Comparison of ENCODE assay signal across 10 cellular contexts in genomic region chr22:35446365-35446764, GRCh38. TPM values are rescaled to one million over a fixed set of nuclear protein-coding genes. Genes with fewer than 3 reads are reported as not detected.
DNase-seq lines count a peak whose midpoint lies in the region; ATAC-seq, FAIRE-seq and TF ChIP-seq lines count a peak whose summit lies in the region.
"Had no signal": no experiment of that assay in that cellular context is flagged by ENCODE, and none has a peak within 500 bp of the region (broad histone marks: within the 10 kb centered on the region; RNA-seq: fewer than 3 reads in every experiment).

No MANE protein-coding gene starts in this region.

- DNase-seq in HT1080 (ENCODE audit: low read depth): peak; percentile 91
- peak; percentile 91 for DNase-seq in mammary epithelial cell
- DNase-seq in left lung: peak; percentile 49 to 65
- DNase-seq in urothelium cell line (ENCODE audit: low spot score): peak; percentile 82
- no peak for DNase-seq in mesothelial cell of epicardium (ENCODE audit: low spot score in 2 of 2, unreplicated experiment in 2 of 2)
- DNase-seq in NOMO-1 treated with DMSO at 0.1 percent for 48 hours (lab: John Stamatoyannopoulos, UW; ENCODE audit: unreplicated experiment): no peak
- DNase-seq: NCI-H2081 treated with DMSO at 0.1 percent for 48 hours had no signal

- H3K4me1 ChIP-seq in mammary epithelial cell (ENCODE audit: insufficient read depth, low read length) (peaks cover 37% of the 10 kb centered on the region), left lung (no peaks in the 10 kb centered on the region)

- H3K36me3 ChIP-seq in mammary epithelial cell (ENCODE audit: insufficient read depth, low read length): no peaks in the 10 kb centered on the region
- peaks cover 0 to 4% of the 10 kb centered on the region in 2 donors for H3K36me3 ChIP-seq in left lung
- H3K36me3 ChIP-seq: ovary had no signal

- H3K79me2 ChIP-seq in mammary epithelial cell (ENCODE audit: insufficient read depth, low read length): no peaks in the 10 kb centered on the region

- H3K27ac ChIP-seq in mammary epithelial cell (ENCODE audit: insufficient read depth, low read depth, low read length) (peak overlapping the region; percentile 48), left lung (no peak overlapping the region)
- H3K27ac ChIP-seq: ovary had no signal

- no TSS peak for BruUV-seq in mammary epithelial cell (replicated peaks; lab: Mats Ljungman, UMichigan)

- H2AFZ ChIP-seq in mammary epithelial cell (ENCODE audit: low read depth, low read length): peak overlapping the region; percentile 66

- H3K9ac ChIP-seq in mammary epithelial cell (ENCODE audit: insufficient read depth, low read length): no peak overlapping the region

- H3K9me3 ChIP-seq in mammary epithelial cell (replicated peaks; ENCODE audit: insufficient read depth, low read length): no peaks in the 10 kb centered on the region
- no peaks in the 10 kb centered on the region for H3K9me3 ChIP-seq in left lung
- H3K9me3 ChIP-seq: ovary had no signal

- H3K4me2 ChIP-seq in mammary epithelial cell (ENCODE audit: insufficient read depth, low read depth, low read length): peak overlapping the region; percentile 34

- in situ Hi-C loops in mammary epithelial cell (cut with MboI; ENCODE audit: low sequenced_read_pairs in 2 of 2): loop anchor here in 1 of 2 donors (25.0 kb wide), 1 partner anchor 291 kb away; no protein-coding TSS in a partner anchor

- CTCF ChIA-PET in mammary epithelial cell (lab: Charles Lee; ENCODE audit: low non-redundant PET): no interaction called here

- no peak overlapping the region for H3K4me3 Mint-ChIP-seq in mesothelial cell of epicardium

- H3K4me3 ChIP-seq in mammary epithelial cell (replicated peaks in 1 of 3; ENCODE audit: insufficient read depth in 1 of 3, low read depth in 2 of 3, low read length in 3 of 3) (no peak overlapping the region), left lung (no peak overlapping the region)
- H3K4me3 ChIP-seq: ovary had no signal

- 18% methylated on average over 7 of the region's 13 CpGs for WGBS in mammary epithelial cell (ENCODE audit: low coverage, missing lambda C conversion rate)

- H3K27me3 ChIP-seq in mammary epithelial cell (ENCODE audit: insufficient read depth, low read length): no peaks in the 10 kb centered on the region
- no peaks in the 10 kb centered on the region for H3K27me3 ChIP-seq in left lung
- H3K27me3 ChIP-seq: ovary had no signal

- intact Hi-C loops in mammary epithelial cell (cut with micrococcal nuclease) (no loop called here), left lung (cut with DNase I) (no loop called here)

- no peak overlapping the region for H3K27ac Mint-ChIP-seq in mesothelial cell of epicardium

- no peaks in the 10 kb centered on the region for H3K27me3 Mint-ChIP-seq in mesothelial cell of epicardium (ENCODE audit: low read depth)

- ATAC-seq in left lung: peak; percentile 30
- no peak for ATAC-seq in HG03159 (IDR thresholded peaks at IDR 0.05; ENCODE audit: unreplicated experiment)
- ATAC-seq in activated CD4-positive, CD25-positive, alpha-beta regulatory T cell treated with anti-CD3 and anti-CD28 coated beads, Interleukin-2, amount 50 U/mL, for 24 hours: no peak

- no peaks in the 10 kb centered on the region for H4K20me1 ChIP-seq in mammary epithelial cell (ENCODE audit: insufficient read depth, low read length)

- dilution Hi-C loops in mammary epithelial cell (cut with HindIII; ENCODE audit: low sequenced_read_pairs): no loop called here

- TF ChIP-seq CTCF in mammary epithelial cell (conservative IDR thresholded peaks at IDR 0.05 in 1 of 2, IDR thresholded peaks at IDR 0.05 in 1 of 2; ENCODE audit: extremely low read depth in 1 of 2, insufficient read depth in 1 of 2, low read depth in 1 of 2, low read length in 2 of 2) (no peak), left lung (IDR thresholded peaks at IDR 0.05) (no peak), mesothelial cell of epicardium (IDR thresholded peaks at IDR 0.05; ENCODE audit: unreplicated experiment) (no peak)

- no peaks in the 10 kb centered on the region for H3K36me3 Mint-ChIP-seq in mesothelial cell of epicardium

- peaks cover 9% of the 10 kb centered on the region for H3K4me1 Mint-ChIP-seq in mesothelial cell of epicardium

- no peaks in the 10 kb centered on the region for H3K9me3 Mint-ChIP-seq in mesothelial cell of epicardium

- FAIRE-seq in urothelium cell line (lab: Jason Lieb, UNC): peak; percentile 88

RNA-seq across cellular contexts. Expression of gene MCM5, which starts 46.4 kb away (rescaled TPM):
- 168 and 194 TPM in 2 replicates for total RNA-seq in HT1080 (2014; rRNA removed; shearing (Covaris generic))
- polyA plus RNA-seq in HT1080 (2015; cell fraction: cytosol; rRNA removed): 85.0 and 87.5 TPM in 2 replicates
- 190 and 192 TPM in 2 replicates for polyA plus RNA-seq in HT1080 (2015; cell fraction: nucleus; rRNA removed)
- 10 to 100 TPM; 12.0 to 72.5 TPM for total RNA-seq in mammary epithelial cell
- polyA plus RNA-seq in mammary epithelial cell: 91.1 TPM
- polyA minus RNA-seq in mammary epithelial cell: 92.6 TPM
- 10 to 100 TPM; 34.9 to 62.5 TPM for total RNA-seq in left lung
- total RNA-seq in mesothelial cell of epicardium: 50.5 to 59.7 TPM (median 52.1 TPM) in 3 replicates

Comparison
In these comparisons a context has a peak if more than half of its experiments do, and no peak if none do; other contexts are left out.
1. DNase-seq: peak in HT1080 (single experiment), mammary epithelial cell (single experiment), left lung (2 of 2) and urothelium cell line (single experiment); none in mesothelial cell of epicardium (0 of 2) and NOMO-1 treated with DMSO at 0.1 percent for 48 hours (single experiment).